ENCODE assay signal across 1 cellular context in genomic region chr9:121609845-121610637, GRCh38.
TF ChIP-seq lines count a peak whose summit lies in the region.

No MANE protein-coding gene starts in this region.

TF ChIP-seq in HEK293, 187 proteins besides CTCF, POLR2A, EP300 and RAD21 (continued from another document):
- TF ChIP-seq ZNF692 (tag by site-specific recombination; IDR thresholded peaks at IDR 0.05) (peak; percentile 76; the same call in 1 of the 2 replicates), PRDM10 (tag by site-specific recombination; IDR thresholded peaks at IDR 0.05) (peak; percentile 97), PATZ1 (tag by site-specific recombination; IDR thresholded peaks at IDR 0.05) (peak; percentile 34; the same call in 1 of the 2 replicates), ZNF600 (tag by site-specific recombination; IDR thresholded peaks at IDR 0.05) (peak; percentile 89), ZBTB1 (tag by site-specific recombination; IDR thresholded peaks at IDR 0.05) (no peak), ZNF544 (tag by site-specific recombination; IDR thresholded peaks at IDR 0.05) (no peak), ZSCAN30 (tag by site-specific recombination; IDR thresholded peaks at IDR 0.05) (no peak), ZBTB48 (tag by site-specific recombination; IDR thresholded peaks at IDR 0.05) (peak; percentile 47; the same call in 1 of the 2 replicates), PRDM1 (tag by site-specific recombination; IDR thresholded peaks at IDR 0.05) (peak; percentile 53; the same call in 1 of the 2 replicates), ZBTB26 (tag by site-specific recombination; optimal IDR thresholded peaks at IDR 0.05) (no peak), ZNF629 (tag by site-specific recombination; IDR thresholded peaks at IDR 0.05) (peak; percentile 85), ZNF157 (tag by site-specific recombination; IDR thresholded peaks at IDR 0.05) (no peak), ZFP37 (tag by site-specific recombination; IDR thresholded peaks at IDR 0.05) (peak; percentile 78; the same call in 1 of the 2 replicates), ZNF366 (tag by site-specific recombination; conservative IDR thresholded peaks at IDR 0.05) (peak; percentile 86), ZSCAN4 (tag by site-specific recombination; IDR thresholded peaks at IDR 0.05) (peak; percentile 82), ZNF843 (tag by site-specific recombination; IDR thresholded peaks at IDR 0.05) (peak; percentile 70; the same call in 1 of the 2 replicates), FEZF1 (tag by site-specific recombination; IDR thresholded peaks at IDR 0.05) (0 out of 2 replicates have a peak, but pooled peaks have one; percentile 11), ZNF558 (tag by site-specific recombination; IDR thresholded peaks at IDR 0.05) (peak; percentile 40; the same call in 1 of the 2 replicates), OSR2 (tag by site-specific recombination; IDR thresholded peaks at IDR 0.05) (peak; percentile 79), YY2 (tag by site-specific recombination; IDR thresholded peaks at IDR 0.05) (no peak), ZNF398 (tag by site-specific recombination; IDR thresholded peaks at IDR 0.05) (peak; percentile 90), ZNF768 (tag by site-specific recombination; IDR thresholded peaks at IDR 0.05) (peak; percentile 85; the same call in 1 of the 2 replicates), ZNF24 (tag by site-specific recombination; IDR thresholded peaks at IDR 0.05) (0 out of 2 replicates have a peak, but pooled peaks have one; percentile 36), ZNF350 (tag by site-specific recombination; IDR thresholded peaks at IDR 0.05) (no peak), ZNF639 (tag by site-specific recombination; IDR thresholded peaks at IDR 0.05) (peak; percentile 66; the same call in 1 of the 2 replicates), ZNF664 (tag by site-specific recombination; IDR thresholded peaks at IDR 0.05) (no peak), ZNF514 (tag by site-specific recombination; IDR thresholded peaks at IDR 0.05) (no peak), ZNF658 (tag by site-specific recombination; IDR thresholded peaks at IDR 0.05) (no peak), ZNF2 (tag by site-specific recombination; IDR thresholded peaks at IDR 0.05) (peak; percentile 61; the same call in 1 of the 2 replicates), ZNF830 (tag by site-specific recombination; IDR thresholded peaks at IDR 0.05; ENCODE audit: low read depth) (no peak), ZFHX2 (tag by site-specific recombination; conservative IDR thresholded peaks at IDR 0.05) (no peak), ZNF16 (tag by site-specific recombination; IDR thresholded peaks at IDR 0.05; ENCODE audit: low read depth) (no peak), ZNF394 (tag by site-specific recombination; IDR thresholded peaks at IDR 0.05; ENCODE audit: borderline replicate concordance) (peak; percentile 54; the same call in 1 of the 2 replicates), YY1 (tag by site-specific recombination; IDR thresholded peaks at IDR 0.05) (no peak), ZXDB (tag by site-specific recombination; IDR thresholded peaks at IDR 0.05) (peak; percentile 52; the same call in 1 of the 2 replicates)
